In the genomic region with DNA sequence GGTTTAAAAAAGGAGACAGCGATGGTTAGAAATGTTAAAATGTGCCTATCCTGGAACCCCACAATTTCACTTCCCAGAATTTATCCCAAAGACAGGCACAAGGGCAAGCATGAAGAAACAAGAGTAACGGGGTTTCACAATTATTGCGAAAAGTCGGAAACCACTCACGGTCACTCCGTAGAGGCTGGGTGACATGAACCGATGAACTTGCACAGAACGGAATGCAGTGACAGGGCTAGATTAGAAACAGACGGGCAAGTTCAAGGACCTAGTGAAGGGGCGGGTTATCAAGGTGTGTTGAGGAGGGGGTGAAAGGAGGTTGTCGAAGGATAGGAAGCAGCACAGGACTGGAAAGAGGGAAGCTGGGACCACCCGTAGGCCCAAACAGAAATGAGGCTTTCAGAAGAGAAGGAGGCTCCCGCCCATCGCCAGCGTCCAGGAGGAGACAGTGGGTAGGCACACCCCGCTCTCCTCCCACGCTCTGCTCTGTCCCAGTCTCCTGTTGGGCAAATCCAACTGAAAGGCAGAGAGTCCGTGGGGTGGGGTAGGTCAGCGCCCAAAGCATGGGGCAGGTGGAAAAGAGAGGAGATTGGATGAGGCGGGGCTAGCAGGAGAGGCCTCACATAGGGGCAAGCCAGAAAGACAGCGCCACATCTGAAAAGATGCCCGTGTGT, we compare ENCODE assay signal across 1 cellular context.
TF ChIP-seq lines count a peak whose summit lies in the region.

No MANE protein-coding gene starts in this region.

TF ChIP-seq in liver, 16 proteins besides CTCF, POLR2A, EP300 and RAD21:
- TF ChIP-seq, protein P1, sequence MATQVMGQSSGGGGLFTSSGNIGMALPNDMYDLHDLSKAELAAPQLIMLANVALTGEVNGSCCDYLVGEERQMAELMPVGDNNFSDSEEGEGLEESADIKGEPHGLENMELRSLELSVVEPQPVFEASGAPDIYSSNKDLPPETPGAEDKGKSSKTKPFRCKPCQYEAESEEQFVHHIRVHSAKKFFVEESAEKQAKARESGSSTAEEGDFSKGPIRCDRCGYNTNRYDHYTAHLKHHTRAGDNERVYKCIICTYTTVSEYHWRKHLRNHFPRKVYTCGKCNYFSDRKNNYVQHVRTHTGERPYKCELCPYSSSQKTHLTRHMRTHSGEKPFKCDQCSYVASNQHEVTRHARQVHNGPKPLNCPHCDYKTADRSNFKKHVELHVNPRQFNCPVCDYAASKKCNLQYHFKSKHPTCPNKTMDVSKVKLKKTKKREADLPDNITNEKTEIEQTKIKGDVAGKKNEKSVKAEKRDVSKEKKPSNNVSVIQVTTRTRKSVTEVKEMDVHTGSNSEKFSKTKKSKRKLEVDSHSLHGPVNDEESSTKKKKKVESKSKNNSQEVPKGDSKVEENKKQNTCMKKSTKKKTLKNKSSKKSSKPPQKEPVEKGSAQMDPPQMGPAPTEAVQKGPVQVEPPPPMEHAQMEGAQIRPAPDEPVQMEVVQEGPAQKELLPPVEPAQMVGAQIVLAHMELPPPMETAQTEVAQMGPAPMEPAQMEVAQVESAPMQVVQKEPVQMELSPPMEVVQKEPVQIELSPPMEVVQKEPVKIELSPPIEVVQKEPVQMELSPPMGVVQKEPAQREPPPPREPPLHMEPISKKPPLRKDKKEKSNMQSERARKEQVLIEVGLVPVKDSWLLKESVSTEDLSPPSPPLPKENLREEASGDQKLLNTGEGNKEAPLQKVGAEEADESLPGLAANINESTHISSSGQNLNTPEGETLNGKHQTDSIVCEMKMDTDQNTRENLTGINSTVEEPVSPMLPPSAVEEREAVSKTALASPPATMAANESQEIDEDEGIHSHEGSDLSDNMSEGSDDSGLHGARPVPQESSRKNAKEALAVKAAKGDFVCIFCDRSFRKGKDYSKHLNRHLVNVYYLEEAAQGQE (IDR thresholded peaks at IDR 0.05): peak; percentile 77
- TF ChIP-seq, protein P2, sequence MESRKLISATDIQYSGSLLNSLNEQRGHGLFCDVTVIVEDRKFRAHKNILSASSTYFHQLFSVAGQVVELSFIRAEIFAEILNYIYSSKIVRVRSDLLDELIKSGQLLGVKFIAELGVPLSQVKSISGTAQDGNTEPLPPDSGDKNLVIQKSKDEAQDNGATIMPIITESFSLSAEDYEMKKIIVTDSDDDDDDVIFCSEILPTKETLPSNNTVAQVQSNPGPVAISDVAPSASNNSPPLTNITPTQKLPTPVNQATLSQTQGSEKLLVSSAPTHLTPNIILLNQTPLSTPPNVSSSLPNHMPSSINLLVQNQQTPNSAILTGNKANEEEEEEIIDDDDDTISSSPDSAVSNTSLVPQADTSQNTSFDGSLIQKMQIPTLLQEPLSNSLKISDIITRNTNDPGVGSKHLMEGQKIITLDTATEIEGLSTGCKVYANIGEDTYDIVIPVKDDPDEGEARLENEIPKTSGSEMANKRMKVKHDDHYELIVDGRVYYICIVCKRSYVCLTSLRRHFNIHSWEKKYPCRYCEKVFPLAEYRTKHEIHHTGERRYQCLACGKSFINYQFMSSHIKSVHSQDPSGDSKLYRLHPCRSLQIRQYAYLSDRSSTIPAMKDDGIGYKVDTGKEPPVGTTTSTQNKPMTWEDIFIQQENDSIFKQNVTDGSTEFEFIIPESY (IDR thresholded peaks at IDR 0.05): no peak
- TF ChIP-seq HNF4G (IDR thresholded peaks at IDR 0.05): peak; percentile 57
- TF ChIP-seq RXRA (IDR thresholded peaks at IDR 0.05): peak; percentile 95 to 98
- peak; percentile 46 for TF ChIP-seq NR2F2 (IDR thresholded peaks at IDR 0.05)
- peak; percentile 39 for TF ChIP-seq FOXA1 (IDR thresholded peaks at IDR 0.05)
- TF ChIP-seq GABPA (IDR thresholded peaks at IDR 0.05 in 1 of 2, conservative IDR thresholded peaks at IDR 0.05 in 1 of 2): peak in 1 of 2 donors; percentile 0
- TF ChIP-seq YY1 (IDR thresholded peaks at IDR 0.05): peak; percentile 54
- TF ChIP-seq JUND (IDR thresholded peaks at IDR 0.05): peak; percentile 69 to 80
- TF ChIP-seq, protein P3, sequence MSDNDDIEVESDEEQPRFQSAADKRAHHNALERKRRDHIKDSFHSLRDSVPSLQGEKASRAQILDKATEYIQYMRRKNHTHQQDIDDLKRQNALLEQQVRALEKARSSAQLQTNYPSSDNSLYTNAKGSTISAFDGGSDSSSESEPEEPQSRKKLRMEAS (IDR thresholded peaks at IDR 0.05): peak; percentile 45
- TF ChIP-seq FOXA2 (IDR thresholded peaks at IDR 0.05): peak; percentile 63
- TF ChIP-seq, protein P4, sequence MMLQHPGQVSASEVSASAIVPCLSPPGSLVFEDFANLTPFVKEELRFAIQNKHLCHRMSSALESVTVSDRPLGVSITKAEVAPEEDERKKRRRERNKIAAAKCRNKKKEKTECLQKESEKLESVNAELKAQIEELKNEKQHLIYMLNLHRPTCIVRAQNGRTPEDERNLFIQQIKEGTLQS (IDR thresholded peaks at IDR 0.05): peak; percentile 57
- peak; percentile 79 to 80 for TF ChIP-seq HNF4A (conservative IDR thresholded peaks at IDR 0.05)
- TF ChIP-seq SP1 (IDR thresholded peaks at IDR 0.05): peak; percentile 95
- no peak for TF ChIP-seq TAF1 (conservative IDR thresholded peaks at IDR 0.05)
- peak; percentile 85 to 96 for TF ChIP-seq EGR1 (IDR thresholded peaks at IDR 0.05; ENCODE audit: low read depth in 2 of 2)
